Comparison of ENCODE assay signal across 1 cellular context in the genomic region with DNA sequence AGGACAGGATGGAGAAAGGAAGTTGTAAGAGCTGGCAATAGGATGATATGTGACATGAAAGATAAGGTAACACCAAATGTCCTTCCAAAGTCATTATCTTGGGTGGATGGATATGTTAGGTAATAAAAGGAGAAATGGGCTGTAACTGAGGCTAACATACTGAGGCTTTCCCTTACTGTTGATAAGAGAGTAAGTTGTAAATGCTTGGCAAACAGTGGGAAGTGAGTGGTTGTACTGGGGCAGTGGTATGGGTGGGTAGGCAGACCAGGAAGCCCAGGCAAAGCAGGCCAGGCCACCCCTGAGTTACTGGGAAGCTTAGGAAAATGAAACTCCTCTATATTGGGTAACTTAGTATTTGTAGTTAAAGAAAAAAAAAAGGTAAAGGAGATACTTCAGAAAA.
A peak's percentile ranks its signal among the peaks of the same experiment; 100 is the strongest.
TF ChIP-seq lines count a peak whose summit lies in the region.

No MANE protein-coding gene starts in this region.

TF ChIP-seq in K562, 482 proteins besides CTCF, POLR2A, EP300 and RAD21 (continues in another document):
- no peak for TF ChIP-seq ETS2 (tag; IDR thresholded peaks at IDR 0.05; ENCODE audit: borderline replicate concordance, poor library complexity, severe bottlenecking)
- TF ChIP-seq, protein P1, sequence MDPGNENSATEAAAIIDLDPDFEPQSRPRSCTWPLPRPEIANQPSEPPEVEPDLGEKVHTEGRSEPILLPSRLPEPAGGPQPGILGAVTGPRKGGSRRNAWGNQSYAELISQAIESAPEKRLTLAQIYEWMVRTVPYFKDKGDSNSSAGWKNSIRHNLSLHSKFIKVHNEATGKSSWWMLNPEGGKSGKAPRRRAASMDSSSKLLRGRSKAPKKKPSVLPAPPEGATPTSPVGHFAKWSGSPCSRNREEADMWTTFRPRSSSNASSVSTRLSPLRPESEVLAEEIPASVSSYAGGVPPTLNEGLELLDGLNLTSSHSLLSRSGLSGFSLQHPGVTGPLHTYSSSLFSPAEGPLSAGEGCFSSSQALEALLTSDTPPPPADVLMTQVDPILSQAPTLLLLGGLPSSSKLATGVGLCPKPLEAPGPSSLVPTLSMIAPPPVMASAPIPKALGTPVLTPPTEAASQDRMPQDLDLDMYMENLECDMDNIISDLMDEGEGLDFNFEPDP (CRISPR knock-in tag; IDR thresholded peaks at IDR 0.05): no peak
- no peak for TF ChIP-seq NFE2L1 (tag; IDR thresholded peaks at IDR 0.05; ENCODE audit: borderline replicate concordance, low read depth)
- no peak for TF ChIP-seq ZNF583 (CRISPR knock-in tag; IDR thresholded peaks at IDR 0.05)
- TF ChIP-seq GATA2 (CRISPR knock-in tag; IDR thresholded peaks at IDR 0.05): no peak
- no peak for TF ChIP-seq ZFP1 (CRISPR knock-in tag; IDR thresholded peaks at IDR 0.05)
- TF ChIP-seq MTF1 (CRISPR knock-in tag; IDR thresholded peaks at IDR 0.05; ENCODE audit: borderline replicate concordance): no peak
- 0 out of 2 replicates have a peak, but pooled peaks have one; percentile 25 for TF ChIP-seq ARID1B (IDR thresholded peaks at IDR 0.05)
- TF ChIP-seq, protein P2, sequence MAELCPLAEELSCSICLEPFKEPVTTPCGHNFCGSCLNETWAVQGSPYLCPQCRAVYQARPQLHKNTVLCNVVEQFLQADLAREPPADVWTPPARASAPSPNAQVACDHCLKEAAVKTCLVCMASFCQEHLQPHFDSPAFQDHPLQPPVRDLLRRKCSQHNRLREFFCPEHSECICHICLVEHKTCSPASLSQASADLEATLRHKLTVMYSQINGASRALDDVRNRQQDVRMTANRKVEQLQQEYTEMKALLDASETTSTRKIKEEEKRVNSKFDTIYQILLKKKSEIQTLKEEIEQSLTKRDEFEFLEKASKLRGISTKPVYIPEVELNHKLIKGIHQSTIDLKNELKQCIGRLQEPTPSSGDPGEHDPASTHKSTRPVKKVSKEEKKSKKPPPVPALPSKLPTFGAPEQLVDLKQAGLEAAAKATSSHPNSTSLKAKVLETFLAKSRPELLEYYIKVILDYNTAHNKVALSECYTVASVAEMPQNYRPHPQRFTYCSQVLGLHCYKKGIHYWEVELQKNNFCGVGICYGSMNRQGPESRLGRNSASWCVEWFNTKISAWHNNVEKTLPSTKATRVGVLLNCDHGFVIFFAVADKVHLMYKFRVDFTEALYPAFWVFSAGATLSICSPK (IDR thresholded peaks at IDR 0.05; ENCODE audit: borderline replicate concordance): no peak
- TF ChIP-seq CTBP1 (IDR thresholded peaks at IDR 0.05; ENCODE audit: borderline replicate concordance): peak; percentile 37; the same call in 1 of the 2 replicates
- TF ChIP-seq, protein P3, sequence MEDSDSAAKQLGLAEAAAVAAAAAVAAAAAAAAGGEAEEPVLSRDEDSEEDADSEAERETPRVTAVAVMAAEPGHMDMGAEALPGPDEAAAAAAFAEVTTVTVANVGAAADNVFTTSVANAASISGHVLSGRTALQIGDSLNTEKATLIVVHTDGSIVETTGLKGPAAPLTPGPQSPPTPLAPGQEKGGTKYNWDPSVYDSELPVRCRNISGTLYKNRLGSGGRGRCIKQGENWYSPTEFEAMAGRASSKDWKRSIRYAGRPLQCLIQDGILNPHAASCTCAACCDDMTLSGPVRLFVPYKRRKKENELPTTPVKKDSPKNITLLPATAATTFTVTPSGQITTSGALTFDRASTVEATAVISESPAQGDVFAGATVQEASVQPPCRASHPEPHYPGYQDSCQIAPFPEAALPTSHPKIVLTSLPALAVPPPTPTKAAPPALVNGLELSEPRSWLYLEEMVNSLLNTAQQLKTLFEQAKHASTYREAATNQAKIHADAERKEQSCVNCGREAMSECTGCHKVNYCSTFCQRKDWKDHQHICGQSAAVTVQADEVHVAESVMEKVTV (CRISPR knock-in tag; IDR thresholded peaks at IDR 0.05): no peak
- TF ChIP-seq ZC3H8 (IDR thresholded peaks at IDR 0.05): no peak
- no peak for TF ChIP-seq SMARCE1 (IDR thresholded peaks at IDR 0.05)
- peak; percentile 77 for TF ChIP-seq ESRRA (IDR thresholded peaks at IDR 0.05; ENCODE audit: borderline replicate concordance, low read depth)
- TF ChIP-seq CREM (IDR thresholded peaks at IDR 0.05; ENCODE audit: low read depth): no peak
- TF ChIP-seq ZNF316 (IDR thresholded peaks at IDR 0.05): no peak
- peak; percentile 17 for TF ChIP-seq MEIS2 (IDR thresholded peaks at IDR 0.05; ENCODE audit: partially characterized antibody)
- TF ChIP-seq COPS2 (conservative IDR thresholded peaks at IDR 0.05): no peak
- TF ChIP-seq, protein P4, sequence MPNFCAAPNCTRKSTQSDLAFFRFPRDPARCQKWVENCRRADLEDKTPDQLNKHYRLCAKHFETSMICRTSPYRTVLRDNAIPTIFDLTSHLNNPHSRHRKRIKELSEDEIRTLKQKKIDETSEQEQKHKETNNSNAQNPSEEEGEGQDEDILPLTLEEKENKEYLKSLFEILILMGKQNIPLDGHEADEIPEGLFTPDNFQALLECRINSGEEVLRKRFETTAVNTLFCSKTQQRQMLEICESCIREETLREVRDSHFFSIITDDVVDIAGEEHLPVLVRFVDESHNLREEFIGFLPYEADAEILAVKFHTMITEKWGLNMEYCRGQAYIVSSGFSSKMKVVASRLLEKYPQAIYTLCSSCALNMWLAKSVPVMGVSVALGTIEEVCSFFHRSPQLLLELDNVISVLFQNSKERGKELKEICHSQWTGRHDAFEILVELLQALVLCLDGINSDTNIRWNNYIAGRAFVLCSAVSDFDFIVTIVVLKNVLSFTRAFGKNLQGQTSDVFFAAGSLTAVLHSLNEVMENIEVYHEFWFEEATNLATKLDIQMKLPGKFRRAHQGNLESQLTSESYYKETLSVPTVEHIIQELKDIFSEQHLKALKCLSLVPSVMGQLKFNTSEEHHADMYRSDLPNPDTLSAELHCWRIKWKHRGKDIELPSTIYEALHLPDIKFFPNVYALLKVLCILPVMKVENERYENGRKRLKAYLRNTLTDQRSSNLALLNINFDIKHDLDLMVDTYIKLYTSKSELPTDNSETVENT (CRISPR knock-in tag; IDR thresholded peaks at IDR 0.05): no peak
- TF ChIP-seq OTX1 (CRISPR knock-in tag; IDR thresholded peaks at IDR 0.05): no peak
- no peak for TF ChIP-seq RBM14 (IDR thresholded peaks at IDR 0.05; ENCODE audit: borderline replicate concordance, insufficient read depth, low read depth, low read length)
- 0 out of 2 replicates have a peak, but pooled peaks have one; percentile 25 for TF ChIP-seq TCF3 (CRISPR knock-in tag; IDR thresholded peaks at IDR 0.05)
- TF ChIP-seq NR3C1 (CRISPR knock-in tag; IDR thresholded peaks at IDR 0.05): no peak
- TF ChIP-seq CBFA2T3 (IDR thresholded peaks at IDR 0.05): peak; percentile 47
- TF ChIP-seq HSF4 (CRISPR knock-in tag; IDR thresholded peaks at IDR 0.05; ENCODE audit: borderline replicate concordance): no peak
- TF ChIP-seq, protein P5, sequence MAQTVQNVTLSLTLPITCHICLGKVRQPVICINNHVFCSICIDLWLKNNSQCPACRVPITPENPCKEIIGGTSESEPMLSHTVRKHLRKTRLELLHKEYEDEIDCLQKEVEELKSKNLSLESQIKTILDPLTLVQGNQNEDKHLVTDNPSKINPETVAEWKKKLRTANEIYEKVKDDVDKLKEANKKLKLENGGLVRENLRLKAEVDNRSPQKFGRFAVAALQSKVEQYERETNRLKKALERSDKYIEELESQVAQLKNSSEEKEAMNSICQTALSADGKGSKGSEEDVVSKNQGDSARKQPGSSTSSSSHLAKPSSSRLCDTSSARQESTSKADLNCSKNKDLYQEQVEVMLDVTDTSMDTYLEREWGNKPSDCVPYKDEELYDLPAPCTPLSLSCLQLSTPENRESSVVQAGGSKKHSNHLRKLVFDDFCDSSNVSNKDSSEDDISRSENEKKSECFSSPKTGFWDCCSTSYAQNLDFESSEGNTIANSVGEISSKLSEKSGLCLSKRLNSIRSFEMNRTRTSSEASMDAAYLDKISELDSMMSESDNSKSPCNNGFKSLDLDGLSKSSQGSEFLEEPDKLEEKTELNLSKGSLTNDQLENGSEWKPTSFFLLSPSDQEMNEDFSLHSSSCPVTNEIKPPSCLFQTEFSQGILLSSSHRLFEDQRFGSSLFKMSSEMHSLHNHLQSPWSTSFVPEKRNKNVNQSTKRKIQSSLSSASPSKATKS (CRISPR knock-in tag; IDR thresholded peaks at IDR 0.05): no peak
- no peak for TF ChIP-seq DDX20 (tag; IDR thresholded peaks at IDR 0.05; ENCODE audit: low read depth)
- no peak for TF ChIP-seq PRMT5 (CRISPR knock-in tag; IDR thresholded peaks at IDR 0.05)
- TF ChIP-seq BCL6 (CRISPR knock-in tag; IDR thresholded peaks at IDR 0.05): no peak
- TF ChIP-seq, protein P6, sequence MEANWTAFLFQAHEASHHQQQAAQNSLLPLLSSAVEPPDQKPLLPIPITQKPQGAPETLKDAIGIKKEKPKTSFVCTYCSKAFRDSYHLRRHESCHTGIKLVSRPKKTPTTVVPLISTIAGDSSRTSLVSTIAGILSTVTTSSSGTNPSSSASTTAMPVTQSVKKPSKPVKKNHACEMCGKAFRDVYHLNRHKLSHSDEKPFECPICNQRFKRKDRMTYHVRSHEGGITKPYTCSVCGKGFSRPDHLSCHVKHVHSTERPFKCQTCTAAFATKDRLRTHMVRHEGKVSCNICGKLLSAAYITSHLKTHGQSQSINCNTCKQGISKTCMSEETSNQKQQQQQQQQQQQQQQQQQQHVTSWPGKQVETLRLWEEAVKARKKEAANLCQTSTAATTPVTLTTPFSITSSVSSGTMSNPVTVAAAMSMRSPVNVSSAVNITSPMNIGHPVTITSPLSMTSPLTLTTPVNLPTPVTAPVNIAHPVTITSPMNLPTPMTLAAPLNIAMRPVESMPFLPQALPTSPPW (CRISPR knock-in tag; IDR thresholded peaks at IDR 0.05): no peak
- TF ChIP-seq KAT7 (CRISPR knock-in tag; IDR thresholded peaks at IDR 0.05; ENCODE audit: borderline replicate concordance): no peak
- no peak for TF ChIP-seq ZBTB17 (CRISPR knock-in tag; IDR thresholded peaks at IDR 0.05)
- TF ChIP-seq SMAD3 (CRISPR knock-in tag; conservative IDR thresholded peaks at IDR 0.05): no peak
- TF ChIP-seq EWSR1 (IDR thresholded peaks at IDR 0.05; ENCODE audit: borderline replicate concordance, low read depth, partially characterized antibody): no peak
- TF ChIP-seq MEF2D (tag; conservative IDR thresholded peaks at IDR 0.05; ENCODE audit: low read depth): no peak
- TF ChIP-seq, protein P7, sequence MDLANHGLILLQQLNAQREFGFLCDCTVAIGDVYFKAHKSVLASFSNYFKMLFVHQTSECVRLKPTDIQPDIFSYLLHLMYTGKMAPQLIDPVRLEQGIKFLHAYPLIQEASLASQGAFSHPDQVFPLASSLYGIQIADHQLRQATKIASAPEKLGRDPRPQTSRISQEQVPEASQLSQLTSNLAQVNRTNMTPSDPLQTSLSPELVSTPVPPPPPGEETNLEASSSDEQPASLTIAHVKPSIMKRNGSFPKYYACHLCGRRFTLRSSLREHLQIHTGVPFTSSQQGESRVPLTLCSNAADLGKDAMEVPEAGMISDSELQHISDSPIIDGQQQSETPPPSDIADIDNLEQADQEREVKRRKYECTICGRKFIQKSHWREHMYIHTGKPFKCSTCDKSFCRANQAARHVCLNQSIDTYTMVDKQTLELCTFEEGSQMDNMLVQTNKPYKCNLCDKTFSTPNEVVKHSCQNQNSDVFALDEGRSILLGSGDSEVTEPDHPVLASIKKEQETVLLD (IDR thresholded peaks at IDR 0.05): no peak
- TF ChIP-seq FOXA1 (IDR thresholded peaks at IDR 0.05; ENCODE audit: borderline replicate concordance): no peak
- TF ChIP-seq NR2C1 (IDR thresholded peaks at IDR 0.05): no peak
- no peak for TF ChIP-seq NR2C1 (tag; IDR thresholded peaks at IDR 0.05)
- TF ChIP-seq, protein P8, sequence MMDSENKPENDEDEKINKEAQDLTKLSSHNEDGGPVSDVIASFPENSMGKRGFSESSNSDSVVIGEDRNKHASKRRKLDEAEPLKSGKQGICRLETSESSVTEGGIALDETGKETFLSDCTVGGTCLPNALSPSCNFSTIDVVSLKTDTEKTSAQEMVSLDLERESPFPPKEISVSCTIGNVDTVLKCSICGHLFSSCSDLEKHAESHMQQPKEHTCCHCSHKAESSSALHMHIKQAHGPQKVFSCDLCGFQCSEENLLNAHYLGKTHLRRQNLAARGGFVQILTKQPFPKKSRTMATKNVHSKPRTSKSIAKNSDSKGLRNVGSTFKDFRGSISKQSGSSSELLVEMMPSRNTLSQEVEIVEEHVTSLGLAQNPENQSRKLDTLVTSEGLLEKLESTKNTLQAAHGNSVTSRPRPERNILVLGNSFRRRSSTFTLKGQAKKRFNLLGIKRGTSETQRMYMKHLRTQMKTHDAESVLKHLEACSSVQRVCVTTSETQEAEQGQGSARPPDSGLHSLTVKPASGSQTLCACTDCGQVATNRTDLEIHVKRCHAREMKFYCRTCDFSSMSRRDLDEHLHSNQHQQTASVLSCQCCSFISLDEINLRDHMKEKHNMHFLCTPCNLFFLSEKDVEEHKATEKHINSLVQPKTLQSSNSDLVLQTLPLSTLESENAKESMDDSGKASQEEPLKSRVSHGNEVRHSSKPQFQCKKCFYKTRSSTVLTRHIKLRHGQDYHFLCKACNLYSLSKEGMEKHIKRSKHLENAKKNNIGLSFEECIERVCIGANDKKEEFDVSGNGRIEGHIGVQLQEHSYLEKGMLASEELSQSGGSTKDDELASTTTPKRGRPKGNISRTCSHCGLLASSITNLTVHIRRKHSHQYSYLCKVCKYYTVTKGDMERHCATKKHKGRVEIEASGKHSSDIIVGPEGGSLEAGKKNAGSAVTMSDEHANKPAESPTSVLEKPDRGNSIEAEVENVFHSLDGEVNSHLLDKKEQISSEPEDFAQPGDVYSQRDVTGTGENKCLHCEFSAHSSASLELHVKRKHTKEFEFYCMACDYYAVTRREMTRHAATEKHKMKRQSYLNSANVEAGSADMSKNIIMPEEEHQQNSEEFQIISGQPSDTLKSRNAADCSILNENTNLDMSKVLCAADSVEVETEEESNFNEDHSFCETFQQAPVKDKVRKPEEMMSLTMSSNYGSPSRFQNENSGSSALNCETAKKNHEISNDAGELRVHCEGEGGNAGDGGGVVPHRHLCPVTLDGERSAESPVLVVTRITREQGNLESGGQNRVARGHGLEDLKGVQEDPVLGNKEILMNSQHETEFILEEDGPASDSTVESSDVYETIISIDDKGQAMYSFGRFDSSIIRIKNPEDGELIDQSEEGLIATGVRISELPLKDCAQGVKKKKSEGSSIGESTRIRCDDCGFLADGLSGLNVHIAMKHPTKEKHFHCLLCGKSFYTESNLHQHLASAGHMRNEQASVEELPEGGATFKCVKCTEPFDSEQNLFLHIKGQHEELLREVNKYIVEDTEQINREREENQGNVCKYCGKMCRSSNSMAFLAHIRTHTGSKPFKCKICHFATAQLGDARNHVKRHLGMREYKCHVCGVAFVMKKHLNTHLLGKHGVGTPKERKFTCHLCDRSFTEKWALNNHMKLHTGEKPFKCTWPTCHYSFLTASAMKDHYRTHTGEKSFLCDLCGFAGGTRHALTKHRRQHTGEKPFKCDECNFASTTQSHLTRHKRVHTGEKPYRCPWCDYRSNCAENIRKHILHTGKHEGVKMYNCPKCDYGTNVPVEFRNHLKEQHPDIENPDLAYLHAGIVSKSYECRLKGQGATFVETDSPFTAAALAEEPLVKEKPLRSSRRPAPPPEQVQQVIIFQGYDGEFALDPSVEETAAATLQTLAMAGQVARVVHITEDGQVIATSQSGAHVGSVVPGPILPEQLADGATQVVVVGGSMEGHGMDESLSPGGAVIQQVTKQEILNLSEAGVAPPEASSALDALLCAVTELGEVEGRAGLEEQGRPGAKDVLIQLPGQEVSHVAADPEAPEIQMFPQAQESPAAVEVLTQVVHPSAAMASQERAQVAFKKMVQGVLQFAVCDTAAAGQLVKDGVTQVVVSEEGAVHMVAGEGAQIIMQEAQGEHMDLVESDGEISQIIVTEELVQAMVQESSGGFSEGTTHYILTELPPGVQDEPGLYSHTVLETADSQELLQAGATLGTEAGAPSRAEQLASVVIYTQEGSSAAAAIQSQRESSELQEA (IDR thresholded peaks at IDR 0.05; ENCODE audit: low read depth): no peak
- TF ChIP-seq ZNF830 (CRISPR knock-in tag; IDR thresholded peaks at IDR 0.05): no peak
